21 cellular contexts compared by ENCODE assay signal in the genomic region with DNA sequence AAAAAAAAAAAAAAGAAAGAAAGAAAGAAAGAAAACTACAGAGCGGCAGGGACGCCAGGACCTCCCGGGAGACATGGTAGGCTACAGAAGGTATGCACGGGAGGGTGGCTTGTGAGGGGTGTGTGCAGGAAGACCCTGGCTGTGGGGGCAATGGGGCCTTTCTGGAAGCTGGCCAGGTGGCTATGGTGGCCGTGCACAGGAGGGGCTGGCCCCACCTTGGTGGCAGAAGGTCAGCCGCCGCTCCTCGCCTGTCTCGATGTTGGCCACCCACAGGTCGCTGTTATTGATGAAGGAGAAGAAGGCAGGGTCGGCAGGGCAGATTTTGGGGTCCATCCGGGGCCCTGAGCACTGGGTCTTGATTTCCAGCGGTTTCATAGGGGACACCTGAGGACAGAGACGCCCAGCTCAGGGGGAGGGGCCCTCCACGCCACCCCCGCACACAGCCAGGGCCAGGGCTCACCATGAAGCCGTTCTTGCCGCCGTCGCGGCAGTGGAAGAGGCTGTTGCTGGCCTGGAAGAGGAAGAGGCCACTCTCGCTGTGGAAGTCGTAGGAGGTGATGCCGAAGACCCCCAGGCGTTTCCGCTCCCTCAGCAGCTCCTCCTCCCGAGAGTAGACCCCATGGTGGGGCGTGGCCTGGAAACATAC.
"Had no signal": no experiment of that assay in that cellular context is flagged by ENCODE, and none has a peak within 500 bp of the region (broad histone marks: within the 10 kb centered on the region; RNA-seq: fewer than 3 reads in every experiment).

No MANE protein-coding gene starts in this region.

- DNase-seq: activated CD4-positive, alpha-beta T cell treated with anti-CD3 and anti-CD28 coated beads, Interleukin-2, amount 50 U/mL, for 4 hours; activated CD8-positive, alpha-beta memory T cell treated with anti-CD3 and anti-CD28 coated beads for 24 hours; activated CD8-positive, alpha-beta memory T cell treated with anti-CD3 and anti-CD28 coated beads, Interleukin-2, amount 50 U/mL, for 4 hours; activated effector memory CD4-positive, alpha-beta T cell treated with Interleukin-2 at 50 U/mL for 16 hours; activated naive CD4-positive, alpha-beta T cell treated with anti-CD3 and anti-CD28 coated beads for 36 hours; activated naive CD8-positive, alpha-beta T cell treated with anti-CD3 and anti-CD28 coated beads, Interleukin-2, amount 10 ng/mL, durations not matched to agents 7 days and 5 days; activated T-cell treated with anti-CD3 and anti-CD28 coated beads, Interleukin-2, amount 50 U/mL, for 48 hours; amniotic stem cell; cortex of kidney; effector CD4-positive, alpha-beta T cell; erythroblast; foreskin fibroblast; mammary epithelial cell; nucleus accumbens; posterior cingulate gyrus; stimulated activated naive CD8-positive, alpha-beta T cell treated with anti-CD3 and anti-CD28 coated beads, Interleukin-15, amount 100 ng/mL, for 72 hours; T-helper 9 cell; tibial artery had no signal

- H3K27ac ChIP-seq: cardiac muscle cell, tibial artery had no signal

- ATAC-seq: stimulated activated naive CD8-positive, alpha-beta T cell treated with anti-CD3 and anti-CD28 coated beads, Interleukin-15, amount 100 ng/mL, for 72 hours had no signal

- H3K27me3 ChIP-seq: cardiac muscle cell, tibial artery had no signal

- H3K9me3 ChIP-seq: tibial artery had no signal

- H3K4me3 ChIP-seq: cardiac muscle cell, tibial artery had no signal

- FAIRE-seq: keratinocyte, urothelium cell line had no signal
